ENCODE assay signal across 1 cellular context in genomic region chr7:142024547-142024946, GRCh38.
TF ChIP-seq lines count a peak whose summit lies in the region.

No MANE protein-coding gene starts in this region.

TF ChIP-seq in GM23338, 12 proteins besides CTCF, POLR2A, EP300 and RAD21 (continued from another document):
- TF ChIP-seq NANOG (IDR thresholded peaks at IDR 0.05; ENCODE audit: borderline replicate concordance) = no peak
- TF ChIP-seq EZH2phosphoT487 (IDR thresholded peaks at IDR 0.05; ENCODE audit: unreplicated experiment) = no peak
- TF ChIP-seq, protein P1, sequence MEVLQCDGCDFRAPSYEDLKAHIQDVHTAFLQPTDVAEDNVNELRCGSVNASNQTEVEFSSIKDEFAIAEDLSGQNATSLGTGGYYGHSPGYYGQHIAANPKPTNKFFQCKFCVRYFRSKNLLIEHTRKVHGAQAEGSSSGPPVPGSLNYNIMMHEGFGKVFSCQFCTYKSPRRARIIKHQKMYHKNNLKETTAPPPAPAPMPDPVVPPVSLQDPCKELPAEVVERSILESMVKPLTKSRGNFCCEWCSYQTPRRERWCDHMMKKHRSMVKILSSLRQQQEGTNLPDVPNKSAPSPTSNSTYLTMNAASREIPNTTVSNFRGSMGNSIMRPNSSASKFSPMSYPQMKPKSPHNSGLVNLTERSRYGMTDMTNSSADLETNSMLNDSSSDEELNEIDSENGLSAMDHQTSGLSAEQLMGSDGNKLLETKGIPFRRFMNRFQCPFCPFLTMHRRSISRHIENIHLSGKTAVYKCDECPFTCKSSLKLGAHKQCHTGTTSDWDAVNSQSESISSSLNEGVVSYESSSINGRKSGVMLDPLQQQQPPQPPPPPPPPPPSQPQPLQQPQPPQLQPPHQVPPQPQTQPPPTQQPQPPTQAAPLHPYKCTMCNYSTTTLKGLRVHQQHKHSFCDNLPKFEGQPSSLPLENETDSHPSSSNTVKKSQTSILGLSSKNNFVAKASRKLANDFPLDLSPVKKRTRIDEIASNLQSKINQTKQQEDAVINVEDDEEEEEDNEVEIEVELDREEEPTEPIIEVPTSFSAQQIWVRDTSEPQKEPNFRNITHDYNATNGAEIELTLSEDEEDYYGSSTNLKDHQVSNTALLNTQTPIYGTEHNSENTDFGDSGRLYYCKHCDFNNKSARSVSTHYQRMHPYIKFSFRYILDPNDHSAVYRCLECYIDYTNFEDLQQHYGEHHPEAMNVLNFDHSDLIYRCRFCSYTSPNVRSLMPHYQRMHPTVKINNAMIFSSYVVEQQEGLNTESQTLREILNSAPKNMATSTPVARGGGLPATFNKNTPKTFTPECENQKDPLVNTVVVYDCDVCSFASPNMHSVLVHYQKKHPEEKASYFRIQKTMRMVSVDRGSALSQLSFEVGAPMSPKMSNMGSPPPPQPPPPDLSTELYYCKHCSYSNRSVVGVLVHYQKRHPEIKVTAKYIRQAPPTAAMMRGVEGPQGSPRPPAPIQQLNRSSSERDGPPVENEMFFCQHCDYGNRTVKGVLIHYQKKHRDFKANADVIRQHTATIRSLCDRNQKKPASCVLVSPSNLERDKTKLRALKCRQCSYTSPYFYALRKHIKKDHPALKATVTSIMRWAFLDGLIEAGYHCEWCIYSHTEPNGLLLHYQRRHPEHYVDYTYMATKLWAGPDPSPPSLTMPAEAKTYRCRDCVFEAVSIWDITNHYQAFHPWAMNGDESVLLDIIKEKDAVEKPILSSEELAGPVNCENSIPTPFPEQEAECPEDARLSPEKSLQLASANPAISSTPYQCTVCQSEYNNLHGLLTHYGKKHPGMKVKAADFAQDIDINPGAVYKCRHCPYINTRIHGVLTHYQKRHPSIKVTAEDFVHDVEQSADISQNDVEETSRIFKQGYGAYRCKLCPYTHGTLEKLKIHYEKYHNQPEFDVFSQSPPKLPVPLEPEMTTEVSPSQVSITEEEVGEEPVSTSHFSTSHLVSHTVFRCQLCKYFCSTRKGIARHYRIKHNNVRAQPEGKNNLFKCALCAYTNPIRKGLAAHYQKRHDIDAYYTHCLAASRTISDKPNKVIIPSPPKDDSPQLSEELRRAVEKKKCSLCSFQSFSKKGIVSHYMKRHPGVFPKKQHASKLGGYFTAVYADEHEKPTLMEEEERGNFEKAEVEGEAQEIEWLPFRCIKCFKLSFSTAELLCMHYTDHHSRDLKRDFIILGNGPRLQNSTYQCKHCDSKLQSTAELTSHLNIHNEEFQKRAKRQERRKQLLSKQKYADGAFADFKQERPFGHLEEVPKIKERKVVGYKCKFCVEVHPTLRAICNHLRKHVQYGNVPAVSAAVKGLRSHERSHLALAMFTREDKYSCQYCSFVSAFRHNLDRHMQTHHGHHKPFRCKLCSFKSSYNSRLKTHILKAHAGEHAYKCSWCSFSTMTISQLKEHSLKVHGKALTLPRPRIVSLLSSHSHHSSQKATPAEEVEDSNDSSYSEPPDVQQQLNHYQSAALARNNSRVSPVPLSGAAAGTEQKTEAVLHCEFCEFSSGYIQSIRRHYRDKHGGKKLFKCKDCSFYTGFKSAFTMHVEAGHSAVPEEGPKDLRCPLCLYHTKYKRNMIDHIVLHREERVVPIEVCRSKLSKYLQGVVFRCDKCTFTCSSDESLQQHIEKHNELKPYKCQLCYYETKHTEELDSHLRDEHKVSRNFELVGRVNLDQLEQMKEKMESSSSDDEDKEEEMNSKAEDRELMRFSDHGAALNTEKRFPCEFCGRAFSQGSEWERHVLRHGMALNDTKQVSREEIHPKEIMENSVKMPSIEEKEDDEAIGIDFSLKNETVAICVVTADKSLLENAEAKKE (CRISPR knock-in tag; IDR thresholded peaks at IDR 0.05) = no peak
